1 cellular context compared by ENCODE assay signal in genomic region chr19:29735821-29736220, GRCh38.
TF ChIP-seq lines count a peak whose summit lies in the region.

No MANE protein-coding gene starts in this region.

TF ChIP-seq in A549, 52 proteins besides CTCF, POLR2A, EP300 and RAD21:
- TF ChIP-seq BCL3 (IDR thresholded peaks at IDR 0.05), result no peak
- TF ChIP-seq FOSB (CRISPR knock-in tag; IDR thresholded peaks at IDR 0.05), result no peak
- no peak for TF ChIP-seq FOXS1 (CRISPR knock-in tag; IDR thresholded peaks at IDR 0.05)
- no peak for TF ChIP-seq RNF2 (IDR thresholded peaks at IDR 0.05; ENCODE audit: borderline replicate concordance, low read depth)
- no peak for TF ChIP-seq NR3C1 (IDR thresholded peaks at IDR 0.05)
- TF ChIP-seq ZNF302 (CRISPR knock-in tag; IDR thresholded peaks at IDR 0.05), result no peak
- TF ChIP-seq CHD2 (IDR thresholded peaks at IDR 0.05; ENCODE audit: low read length, partially characterized antibody), result no peak
- TF ChIP-seq ATOH8 (CRISPR knock-in tag; IDR thresholded peaks at IDR 0.05; ENCODE audit: low read depth), result no peak
- TF ChIP-seq ZSCAN20 (CRISPR knock-in tag; IDR thresholded peaks at IDR 0.05), result no peak
- TF ChIP-seq HOXB13 (CRISPR knock-in tag; IDR thresholded peaks at IDR 0.05; ENCODE audit: low read depth), result no peak
